Comparison of ENCODE assay signal across 1 cellular context in the genomic region with DNA sequence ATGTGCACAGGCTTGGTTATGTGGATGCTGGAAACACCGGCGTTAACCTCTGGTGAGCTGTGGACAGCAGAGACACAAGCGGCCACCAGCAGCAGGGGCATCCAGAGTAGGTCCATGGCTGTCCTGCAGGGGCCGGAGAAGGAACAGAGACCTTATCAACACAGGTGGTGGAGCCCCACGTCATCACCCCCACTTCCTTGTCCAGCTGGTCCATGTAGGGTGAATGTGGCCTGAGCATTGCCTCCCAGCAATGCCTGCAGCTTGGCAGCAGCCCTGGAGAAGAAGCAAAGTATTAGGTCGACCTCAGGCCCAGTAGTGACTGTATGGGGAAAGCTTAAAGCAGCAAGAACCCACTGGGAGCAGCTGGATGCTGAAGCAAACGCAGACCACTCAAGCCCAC.
TF ChIP-seq lines count a peak whose summit lies in the region.

No MANE protein-coding gene starts in this region.

TF ChIP-seq in HepG2, 621 proteins besides CTCF, POLR2A, EP300 and RAD21 (continued from another document):
- TF ChIP-seq ZNF546 (CRISPR knock-in tag; conservative IDR thresholded peaks at IDR 0.05) (no peak), SNAI1 (CRISPR knock-in tag; IDR thresholded peaks at IDR 0.05; ENCODE audit: borderline replicate concordance) (no peak), RBFOX2 (IDR thresholded peaks at IDR 0.05; ENCODE audit: low read depth, low read length) (no peak), AGO1 (IDR thresholded peaks at IDR 0.05; ENCODE audit: low read depth, low read length, poor library complexity, severe bottlenecking) (no peak), RBM22 (optimal IDR thresholded peaks at IDR 0.05; ENCODE audit: low read length) (no peak), ARHGAP35 (CRISPR knock-in tag; IDR thresholded peaks at IDR 0.05; ENCODE audit: borderline replicate concordance) (no peak), ZNF607 (CRISPR knock-in tag; IDR thresholded peaks at IDR 0.05; ENCODE audit: borderline replicate concordance) (no peak), ZNF709 (CRISPR knock-in tag; IDR thresholded peaks at IDR 0.05) (no peak), NFRKB (IDR thresholded peaks at IDR 0.05) (no peak), ZNF891 (CRISPR knock-in tag; IDR thresholded peaks at IDR 0.05) (peak; percentile 30; the same call in 1 of the 2 replicates), ELF4 (CRISPR knock-in tag; IDR thresholded peaks at IDR 0.05; ENCODE audit: borderline replicate concordance) (no peak), TCF7L2 (IDR thresholded peaks at IDR 0.05; ENCODE audit: low read depth, low read length) (no peak), SALL1 (CRISPR knock-in tag; IDR thresholded peaks at IDR 0.05) (peak; percentile 24; the same call in 1 of the 2 replicates), PHF20 (CRISPR knock-in tag; IDR thresholded peaks at IDR 0.05) (no peak), MIER2 (CRISPR knock-in tag; IDR thresholded peaks at IDR 0.05) (no peak), KDM3A (CRISPR knock-in tag; IDR thresholded peaks at IDR 0.05; ENCODE audit: low read depth) (no peak), ZNF121 (CRISPR knock-in tag; IDR thresholded peaks at IDR 0.05) (no peak), ZFP91 (CRISPR knock-in tag; IDR thresholded peaks at IDR 0.05; ENCODE audit: borderline replicate concordance) (no peak), SP4 (CRISPR knock-in tag; IDR thresholded peaks at IDR 0.05) (0 out of 2 replicates have a peak, but pooled peaks have one; percentile 30), ZNF660 (CRISPR knock-in tag; IDR thresholded peaks at IDR 0.05; ENCODE audit: borderline replicate concordance, low read depth) (no peak), GPBP1L1 (CRISPR knock-in tag; IDR thresholded peaks at IDR 0.05) (no peak), ZNF274 (CRISPR knock-in tag; IDR thresholded peaks at IDR 0.05) (0 out of 2 replicates have a peak, but pooled peaks have one; percentile 29), MBNL3 (CRISPR knock-in tag; conservative IDR thresholded peaks at IDR 0.05) (no peak), POLR2G (IDR thresholded peaks at IDR 0.05; ENCODE audit: low read depth, low read length) (no peak), ELF3 (CRISPR knock-in tag; IDR thresholded peaks at IDR 0.05) (no peak), FOXK2 (IDR thresholded peaks at IDR 0.05) (no peak), SMAD1 (CRISPR knock-in tag; IDR thresholded peaks at IDR 0.05; ENCODE audit: borderline replicate concordance, low read depth) (no peak), ZGPAT (CRISPR knock-in tag; IDR thresholded peaks at IDR 0.05) (no peak), MEF2D (CRISPR knock-in tag; IDR thresholded peaks at IDR 0.05) (no peak), ISL2 (CRISPR knock-in tag; IDR thresholded peaks at IDR 0.05) (no peak), ZNF7 (CRISPR knock-in tag; IDR thresholded peaks at IDR 0.05) (no peak), HNRNPH1 (optimal IDR thresholded peaks at IDR 0.05; ENCODE audit: low read depth, low read length) (no peak), ZNF292 (CRISPR knock-in tag; IDR thresholded peaks at IDR 0.05; ENCODE audit: borderline replicate concordance, low read depth) (0 out of 2 replicates have a peak, but pooled peaks have one; percentile 18), HMG20A (CRISPR knock-in tag; IDR thresholded peaks at IDR 0.05; ENCODE audit: borderline replicate concordance) (no peak), RFXAP (CRISPR knock-in tag; IDR thresholded peaks at IDR 0.05; ENCODE audit: borderline replicate concordance) (no peak), ZNF841 (CRISPR knock-in tag; IDR thresholded peaks at IDR 0.05; ENCODE audit: borderline replicate concordance) (no peak)
- TF ChIP-seq, protein P1, sequence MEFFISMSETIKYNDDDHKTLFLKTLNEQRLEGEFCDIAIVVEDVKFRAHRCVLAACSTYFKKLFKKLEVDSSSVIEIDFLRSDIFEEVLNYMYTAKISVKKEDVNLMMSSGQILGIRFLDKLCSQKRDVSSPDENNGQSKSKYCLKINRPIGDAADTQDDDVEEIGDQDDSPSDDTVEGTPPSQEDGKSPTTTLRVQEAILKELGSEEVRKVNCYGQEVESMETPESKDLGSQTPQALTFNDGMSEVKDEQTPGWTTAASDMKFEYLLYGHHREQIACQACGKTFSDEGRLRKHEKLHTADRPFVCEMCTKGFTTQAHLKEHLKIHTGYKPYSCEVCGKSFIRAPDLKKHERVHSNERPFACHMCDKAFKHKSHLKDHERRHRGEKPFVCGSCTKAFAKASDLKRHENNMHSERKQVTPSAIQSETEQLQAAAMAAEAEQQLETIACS (CRISPR knock-in tag; IDR thresholded peaks at IDR 0.05) = no peak
- TF ChIP-seq, protein P2, sequence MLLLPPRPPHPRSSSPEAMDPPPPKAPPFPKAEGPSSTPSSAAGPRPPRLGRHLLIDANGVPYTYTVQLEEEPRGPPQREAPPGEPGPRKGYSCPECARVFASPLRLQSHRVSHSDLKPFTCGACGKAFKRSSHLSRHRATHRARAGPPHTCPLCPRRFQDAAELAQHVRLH (CRISPR knock-in tag; IDR thresholded peaks at IDR 0.05; ENCODE audit: borderline replicate concordance, low read depth) = no peak
TF ChIP-seq in HepG2: peak in this region for 14.
